ENCODE assay signal across 12 cellular contexts in genomic region chr3:136350132-136350531, GRCh38.
DNase-seq lines count a peak whose midpoint lies in the region; ATAC-seq and TF ChIP-seq lines count a peak whose summit lies in the region.
"Had no signal": no experiment of that assay in that cellular context is flagged by ENCODE, and none has a peak within 500 bp of the region (broad histone marks: within the 10 kb centered on the region; RNA-seq: fewer than 3 reads in every experiment).

No MANE protein-coding gene starts in this region.

- DNase-seq in GM04504 (ENCODE audit: low read depth) (peak; percentile 93), glomerular visceral epithelial cell (ENCODE audit: extremely low spot score) (peak; percentile 63), skeletal muscle cell (ENCODE audit: low read depth) (peak; percentile 83), T-helper 17 cell (no peak)
- no peak for DNase-seq in naive thymus-derived CD4-positive, alpha-beta T cell
- no peak for DNase-seq in CD8-positive, alpha-beta T cell
- DNase-seq in central memory CD4-positive, alpha-beta T cell = no peak
- DNase-seq: activated CD4-positive, alpha-beta T cell treated with anti-CD3 and anti-CD28 coated beads, Interleukin-2, amount 10 ng/mL, durations not matched to agents 24 days and 14 days; foreskin melanocyte; SHP77 had no signal

- H3K36me3 ChIP-seq in naive thymus-derived CD4-positive, alpha-beta T cell (ENCODE audit: control insufficient read depth in 2 of 3, insufficient read depth in 3 of 3, low read length in 3 of 3) = peaks cover 0 to 8% (median 0%) of the 10 kb centered on the region in 3 experiments
- H3K36me3 ChIP-seq in CD8-positive, alpha-beta T cell (ENCODE audit: insufficient read depth, low read length) = peaks cover 5% of the 10 kb centered on the region

- ATAC-seq in T-helper 17 cell = no peak
- ATAC-seq in naive thymus-derived CD4-positive, alpha-beta T cell = no peak
- ATAC-seq in CD8-positive, alpha-beta T cell = no peak
- ATAC-seq: activated naive CD4-positive, alpha-beta T cell treated with anti-CD3 and anti-CD28 coated beads, Interleukin-2, amount 50 U/mL, for 72 hours had no signal

- H3K4me3 Mint-ChIP-seq in T-helper 17 cell = no peak overlapping the region
- H3K4me3 Mint-ChIP-seq in naive thymus-derived CD4-positive, alpha-beta T cell = no peak overlapping the region
- H3K4me3 Mint-ChIP-seq in CD8-positive, alpha-beta T cell = no peak overlapping the region
- H3K4me3 Mint-ChIP-seq: activated CD4-positive, alpha-beta T cell treated with anti-CD3 and anti-CD28 coated beads, Interleukin-2, amount 10 ng/mL, durations not matched to agents 24 days and 14 days had no signal

- peaks cover 0 to 4% (median 0%) of the 10 kb centered on the region in 11 donors for H3K9me3 Mint-ChIP-seq in naive thymus-derived CD4-positive, alpha-beta T cell
- no peaks in the 10 kb centered on the region for H3K9me3 Mint-ChIP-seq in CD8-positive, alpha-beta T cell
- H3K9me3 Mint-ChIP-seq: activated CD4-positive, alpha-beta T cell treated with anti-CD3 and anti-CD28 coated beads, Interleukin-2, amount 10 ng/mL, durations not matched to agents 24 days and 14 days; activated naive CD4-positive, alpha-beta T cell treated with anti-CD3 and anti-CD28 coated beads, Interleukin-2, amount 50 U/mL, for 72 hours had no signal

- intact Hi-C loops in naive thymus-derived CD4-positive, alpha-beta T cell (cut with micrococcal nuclease) = no loop called here
- intact Hi-C loops in CD8-positive, alpha-beta T cell (cut with DNase I, micrococcal nuclease) = no loop called here

- POLR2A ChIA-PET in naive thymus-derived CD4-positive, alpha-beta T cell (lab: Charles Lee) = interaction anchor here (0.5 to 0.7 kb wide), 2 partner anchors 170 to 438 kb away, joined by 3 to 9 read pairs; no protein-coding TSS in a partner anchor
- POLR2A ChIA-PET in CD8-positive, alpha-beta T cell (lab: Charles Lee) = no interaction called here

- no peaks in the 10 kb centered on the region for H3K9me3 ChIP-seq in T-helper 17 cell (ENCODE audit: control insufficient read depth, low read length, poor library complexity, severe bottlenecking)
- no peaks in the 10 kb centered on the region for H3K9me3 ChIP-seq in naive thymus-derived CD4-positive, alpha-beta T cell (ENCODE audit: control insufficient read depth in 2 of 3, low read length in 3 of 3)
- no peaks in the 10 kb centered on the region for H3K9me3 ChIP-seq in CD8-positive, alpha-beta T cell (ENCODE audit: low read length)

- H3K27ac Mint-ChIP-seq in T-helper 17 cell = no peak overlapping the region
- H3K27ac Mint-ChIP-seq in naive thymus-derived CD4-positive, alpha-beta T cell = peak overlapping the region in 1 of 9 donors; percentile 13
- no peak overlapping the region for H3K27ac Mint-ChIP-seq in CD8-positive, alpha-beta T cell
- H3K27ac Mint-ChIP-seq: activated CD4-positive, alpha-beta T cell treated with anti-CD3 and anti-CD28 coated beads, Interleukin-2, amount 10 ng/mL, durations not matched to agents 24 days and 14 days; activated naive CD4-positive, alpha-beta T cell treated with anti-CD3 and anti-CD28 coated beads, Interleukin-2, amount 50 U/mL, for 72 hours had no signal

- peak overlapping the region; percentile 46 for H3K4me3 ChIP-seq in WI38 (ENCODE audit: low read depth, low read length)
- H3K4me3 ChIP-seq in skeletal muscle cell (ENCODE audit: low read depth, low read length) = no peak overlapping the region
- no peak overlapping the region for H3K4me3 ChIP-seq in naive thymus-derived CD4-positive, alpha-beta T cell (ENCODE audit: low read length)
- H3K4me3 ChIP-seq in CD8-positive, alpha-beta T cell (ENCODE audit: low read depth, low read length) = no peak overlapping the region

- CTCF ChIA-PET in naive thymus-derived CD4-positive, alpha-beta T cell (lab: Charles Lee) = interaction anchor here (1.3 kb wide), 1 partner anchor 10 kb away, joined by 3 read pairs; no protein-coding TSS in a partner anchor
- CTCF ChIA-PET in CD8-positive, alpha-beta T cell (lab: Charles Lee) = no interaction called here

- H3K4me1 Mint-ChIP-seq in T-helper 17 cell = peaks cover 3% of the 10 kb centered on the region
- H3K4me1 Mint-ChIP-seq in naive thymus-derived CD4-positive, alpha-beta T cell = peaks cover 0 to 16% (median 10%) of the 10 kb centered on the region in 7 donors
- peaks cover 5% of the 10 kb centered on the region for H3K4me1 Mint-ChIP-seq in CD8-positive, alpha-beta T cell (ENCODE audit: low read depth)

- no peak for TF ChIP-seq CTCF in WI38 (IDR thresholded peaks at IDR 0.05; ENCODE audit: low read depth, low read length)
- TF ChIP-seq CTCF in CD8-positive, alpha-beta T cell (IDR thresholded peaks at IDR 0.05) = no peak

- H3K36me3 Mint-ChIP-seq in T-helper 17 cell (ENCODE audit: low read depth) = peaks cover 6% of the 10 kb centered on the region
- peaks cover 0 to 16% (median 15%) of the 10 kb centered on the region in 5 donors for H3K36me3 Mint-ChIP-seq in naive thymus-derived CD4-positive, alpha-beta T cell
- H3K36me3 Mint-ChIP-seq in CD8-positive, alpha-beta T cell = peaks cover 34% of the 10 kb centered on the region

- no peaks in the 10 kb centered on the region for H3K27me3 Mint-ChIP-seq in T-helper 17 cell
- no peaks in the 10 kb centered on the region for H3K27me3 Mint-ChIP-seq in naive thymus-derived CD4-positive, alpha-beta T cell
- no peaks in the 10 kb centered on the region for H3K27me3 Mint-ChIP-seq in CD8-positive, alpha-beta T cell (ENCODE audit: low read depth)
- H3K27me3 Mint-ChIP-seq: activated CD4-positive, alpha-beta T cell treated with anti-CD3 and anti-CD28 coated beads, Interleukin-2, amount 10 ng/mL, durations not matched to agents 24 days and 14 days had no signal

- H3K4me1 ChIP-seq in naive thymus-derived CD4-positive, alpha-beta T cell (ENCODE audit: control insufficient read depth in 2 of 2, insufficient read depth in 2 of 2, low read length in 2 of 2) = no peaks in the 10 kb centered on the region
- no peaks in the 10 kb centered on the region for H3K4me1 ChIP-seq in CD8-positive, alpha-beta T cell (ENCODE audit: insufficient read depth, low read length)

- no peaks in the 10 kb centered on the region for H3K27me3 ChIP-seq in naive thymus-derived CD4-positive, alpha-beta T cell (ENCODE audit: control insufficient read depth in 2 of 2, insufficient read depth in 2 of 2, low read length in 2 of 2)
- no peaks in the 10 kb centered on the region for H3K27me3 ChIP-seq in CD8-positive, alpha-beta T cell (ENCODE audit: insufficient read depth, low read length)

- no peak overlapping the region for H3K27ac ChIP-seq in naive thymus-derived CD4-positive, alpha-beta T cell (ENCODE audit: low read depth, low read length)
- no peak overlapping the region for H3K27ac ChIP-seq in CD8-positive, alpha-beta T cell (ENCODE audit: low read depth, low read length)

Comparison
In these comparisons a context has a peak if more than half of its experiments do, and no peak if none do; other contexts are left out.
1. DNase-seq: peak in GM04504 (single experiment), glomerular visceral epithelial cell (single experiment) and skeletal muscle cell (single experiment); none in T-helper 17 cell (0 of 3), naive thymus-derived CD4-positive, alpha-beta T cell (0 of 9), CD8-positive, alpha-beta T cell (0 of 7) and central memory CD4-positive, alpha-beta T cell (single experiment).